1 cellular context compared by ENCODE assay signal in the genomic region with DNA sequence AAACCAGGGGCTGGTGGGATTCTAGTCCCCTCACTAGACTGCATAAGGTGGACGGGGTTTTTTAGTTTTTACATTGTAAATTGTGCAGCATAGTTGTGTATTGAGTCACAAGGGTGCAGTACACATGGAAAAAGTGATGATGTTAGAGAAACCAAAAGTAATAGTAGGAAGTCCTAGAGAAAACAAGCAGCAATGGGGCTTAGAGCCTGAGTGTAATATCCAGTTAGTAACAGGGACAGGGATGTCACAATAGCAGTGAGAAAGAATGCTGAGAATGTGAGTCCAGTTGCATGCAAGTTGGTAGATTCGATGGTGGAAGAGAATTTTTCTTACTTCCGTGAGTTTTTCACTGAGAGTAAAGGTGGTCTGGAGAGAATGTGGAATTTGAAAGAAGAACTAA.
TF ChIP-seq lines count a peak whose summit lies in the region.

No MANE protein-coding gene starts in this region.

TF ChIP-seq in WTC11, 78 proteins besides CTCF, POLR2A, EP300 and RAD21 (continued from another document):
- TF ChIP-seq, protein P1, sequence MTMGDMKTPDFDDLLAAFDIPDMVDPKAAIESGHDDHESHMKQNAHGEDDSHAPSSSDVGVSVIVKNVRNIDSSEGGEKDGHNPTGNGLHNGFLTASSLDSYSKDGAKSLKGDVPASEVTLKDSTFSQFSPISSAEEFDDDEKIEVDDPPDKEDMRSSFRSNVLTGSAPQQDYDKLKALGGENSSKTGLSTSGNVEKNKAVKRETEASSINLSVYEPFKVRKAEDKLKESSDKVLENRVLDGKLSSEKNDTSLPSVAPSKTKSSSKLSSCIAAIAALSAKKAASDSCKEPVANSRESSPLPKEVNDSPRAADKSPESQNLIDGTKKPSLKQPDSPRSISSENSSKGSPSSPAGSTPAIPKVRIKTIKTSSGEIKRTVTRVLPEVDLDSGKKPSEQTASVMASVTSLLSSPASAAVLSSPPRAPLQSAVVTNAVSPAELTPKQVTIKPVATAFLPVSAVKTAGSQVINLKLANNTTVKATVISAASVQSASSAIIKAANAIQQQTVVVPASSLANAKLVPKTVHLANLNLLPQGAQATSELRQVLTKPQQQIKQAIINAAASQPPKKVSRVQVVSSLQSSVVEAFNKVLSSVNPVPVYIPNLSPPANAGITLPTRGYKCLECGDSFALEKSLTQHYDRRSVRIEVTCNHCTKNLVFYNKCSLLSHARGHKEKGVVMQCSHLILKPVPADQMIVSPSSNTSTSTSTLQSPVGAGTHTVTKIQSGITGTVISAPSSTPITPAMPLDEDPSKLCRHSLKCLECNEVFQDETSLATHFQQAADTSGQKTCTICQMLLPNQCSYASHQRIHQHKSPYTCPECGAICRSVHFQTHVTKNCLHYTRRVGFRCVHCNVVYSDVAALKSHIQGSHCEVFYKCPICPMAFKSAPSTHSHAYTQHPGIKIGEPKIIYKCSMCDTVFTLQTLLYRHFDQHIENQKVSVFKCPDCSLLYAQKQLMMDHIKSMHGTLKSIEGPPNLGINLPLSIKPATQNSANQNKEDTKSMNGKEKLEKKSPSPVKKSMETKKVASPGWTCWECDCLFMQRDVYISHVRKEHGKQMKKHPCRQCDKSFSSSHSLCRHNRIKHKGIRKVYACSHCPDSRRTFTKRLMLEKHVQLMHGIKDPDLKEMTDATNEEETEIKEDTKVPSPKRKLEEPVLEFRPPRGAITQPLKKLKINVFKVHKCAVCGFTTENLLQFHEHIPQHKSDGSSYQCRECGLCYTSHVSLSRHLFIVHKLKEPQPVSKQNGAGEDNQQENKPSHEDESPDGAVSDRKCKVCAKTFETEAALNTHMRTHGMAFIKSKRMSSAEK (CRISPR knock-in tag; IDR thresholded peaks at IDR 0.05; ENCODE audit: borderline replicate concordance): no peak
- TF ChIP-seq PRRX2 (CRISPR knock-in tag; IDR thresholded peaks at IDR 0.05) (no peak), TP53 (CRISPR knock-in tag; IDR thresholded peaks at IDR 0.05) (no peak), ESRRA (CRISPR knock-in tag; IDR thresholded peaks at IDR 0.05; ENCODE audit: borderline replicate concordance) (no peak), FOXP1 (CRISPR knock-in tag; IDR thresholded peaks at IDR 0.05; ENCODE audit: borderline replicate concordance) (no peak), FOXK1 (CRISPR knock-in tag; IDR thresholded peaks at IDR 0.05) (no peak), ZNF121 (CRISPR knock-in tag; IDR thresholded peaks at IDR 0.05) (no peak), CREM (CRISPR knock-in tag; IDR thresholded peaks at IDR 0.05) (no peak)
- TF ChIP-seq, protein P2, sequence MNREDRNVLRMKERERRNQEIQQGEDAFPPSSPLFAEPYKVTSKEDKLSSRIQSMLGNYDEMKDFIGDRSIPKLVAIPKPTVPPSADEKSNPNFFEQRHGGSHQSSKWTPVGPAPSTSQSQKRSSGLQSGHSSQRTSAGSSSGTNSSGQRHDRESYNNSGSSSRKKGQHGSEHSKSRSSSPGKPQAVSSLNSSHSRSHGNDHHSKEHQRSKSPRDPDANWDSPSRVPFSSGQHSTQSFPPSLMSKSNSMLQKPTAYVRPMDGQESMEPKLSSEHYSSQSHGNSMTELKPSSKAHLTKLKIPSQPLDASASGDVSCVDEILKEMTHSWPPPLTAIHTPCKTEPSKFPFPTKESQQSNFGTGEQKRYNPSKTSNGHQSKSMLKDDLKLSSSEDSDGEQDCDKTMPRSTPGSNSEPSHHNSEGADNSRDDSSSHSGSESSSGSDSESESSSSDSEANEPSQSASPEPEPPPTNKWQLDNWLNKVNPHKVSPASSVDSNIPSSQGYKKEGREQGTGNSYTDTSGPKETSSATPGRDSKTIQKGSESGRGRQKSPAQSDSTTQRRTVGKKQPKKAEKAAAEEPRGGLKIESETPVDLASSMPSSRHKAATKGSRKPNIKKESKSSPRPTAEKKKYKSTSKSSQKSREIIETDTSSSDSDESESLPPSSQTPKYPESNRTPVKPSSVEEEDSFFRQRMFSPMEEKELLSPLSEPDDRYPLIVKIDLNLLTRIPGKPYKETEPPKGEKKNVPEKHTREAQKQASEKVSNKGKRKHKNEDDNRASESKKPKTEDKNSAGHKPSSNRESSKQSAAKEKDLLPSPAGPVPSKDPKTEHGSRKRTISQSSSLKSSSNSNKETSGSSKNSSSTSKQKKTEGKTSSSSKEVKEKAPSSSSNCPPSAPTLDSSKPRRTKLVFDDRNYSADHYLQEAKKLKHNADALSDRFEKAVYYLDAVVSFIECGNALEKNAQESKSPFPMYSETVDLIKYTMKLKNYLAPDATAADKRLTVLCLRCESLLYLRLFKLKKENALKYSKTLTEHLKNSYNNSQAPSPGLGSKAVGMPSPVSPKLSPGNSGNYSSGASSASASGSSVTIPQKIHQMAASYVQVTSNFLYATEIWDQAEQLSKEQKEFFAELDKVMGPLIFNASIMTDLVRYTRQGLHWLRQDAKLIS (CRISPR knock-in tag; IDR thresholded peaks at IDR 0.05; ENCODE audit: borderline replicate concordance): no peak
- TF ChIP-seq, protein P3, sequence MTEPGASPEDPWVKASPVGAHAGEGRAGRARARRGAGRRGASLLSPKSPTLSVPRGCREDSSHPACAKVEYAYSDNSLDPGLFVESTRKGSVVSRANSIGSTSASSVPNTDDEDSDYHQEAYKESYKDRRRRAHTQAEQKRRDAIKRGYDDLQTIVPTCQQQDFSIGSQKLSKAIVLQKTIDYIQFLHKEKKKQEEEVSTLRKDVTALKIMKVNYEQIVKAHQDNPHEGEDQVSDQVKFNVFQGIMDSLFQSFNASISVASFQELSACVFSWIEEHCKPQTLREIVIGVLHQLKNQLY (CRISPR knock-in tag; IDR thresholded peaks at IDR 0.05): no peak
- TF ChIP-seq, protein P4, sequence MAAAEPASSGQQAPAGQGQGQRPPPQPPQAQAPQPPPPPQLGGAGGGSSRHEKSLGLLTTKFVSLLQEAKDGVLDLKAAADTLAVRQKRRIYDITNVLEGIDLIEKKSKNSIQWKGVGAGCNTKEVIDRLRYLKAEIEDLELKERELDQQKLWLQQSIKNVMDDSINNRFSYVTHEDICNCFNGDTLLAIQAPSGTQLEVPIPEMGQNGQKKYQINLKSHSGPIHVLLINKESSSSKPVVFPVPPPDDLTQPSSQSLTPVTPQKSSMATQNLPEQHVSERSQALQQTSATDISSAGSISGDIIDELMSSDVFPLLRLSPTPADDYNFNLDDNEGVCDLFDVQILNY (CRISPR knock-in tag; IDR thresholded peaks at IDR 0.05): no peak
- TF ChIP-seq, protein P5, sequence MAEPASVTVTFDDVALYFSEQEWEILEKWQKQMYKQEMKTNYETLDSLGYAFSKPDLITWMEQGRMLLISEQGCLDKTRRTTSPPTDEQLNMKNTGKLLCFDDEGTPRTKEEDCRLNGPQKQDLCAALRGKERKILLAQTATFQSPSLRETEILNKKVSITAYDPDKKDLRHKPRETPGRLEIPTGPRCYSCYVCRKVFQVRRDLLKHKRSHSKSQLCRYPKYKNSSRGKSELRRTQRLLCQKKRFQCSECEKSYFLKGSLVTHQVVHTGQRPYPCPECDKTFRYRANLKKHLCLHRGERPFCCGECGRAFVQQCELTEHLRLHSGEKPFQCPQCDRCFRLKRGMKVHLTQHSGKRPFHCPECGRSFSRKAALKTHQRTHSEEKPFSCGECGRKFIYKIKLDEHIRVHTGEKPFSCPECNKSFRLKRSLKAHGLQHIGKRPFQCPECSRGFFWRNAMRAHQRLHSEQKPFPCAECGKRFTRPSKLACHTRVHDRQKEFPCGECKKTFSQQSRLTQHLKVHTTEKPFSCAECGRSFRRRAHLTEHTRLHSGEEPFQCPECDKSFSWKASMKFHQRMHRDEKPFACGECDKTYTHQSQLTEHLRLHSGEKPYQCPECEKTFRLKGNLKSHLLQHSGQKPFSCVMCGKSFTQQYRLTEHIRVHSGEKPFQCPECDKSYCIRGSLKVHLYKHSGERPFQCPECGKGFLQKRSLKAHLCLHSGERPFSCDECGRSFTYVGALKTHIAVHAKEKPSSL (CRISPR knock-in tag; conservative IDR thresholded peaks at IDR 0.05): no peak
